ENCODE assay signal across 14 cellular contexts in genomic region chr3:195889843-195890407, GRCh38. TPM values are rescaled to one million over a fixed set of nuclear protein-coding genes. Genes with fewer than 3 reads are reported as not detected.
DNase-seq lines count a peak whose midpoint lies in the region; ATAC-seq, FAIRE-seq and TF ChIP-seq lines count a peak whose summit lies in the region.
"Had no signal": no experiment of that assay in that cellular context is flagged by ENCODE, and none has a peak within 500 bp of the region (broad histone marks: within the 10 kb centered on the region; RNA-seq: fewer than 3 reads in every experiment).

No MANE protein-coding gene starts in this region.

- no peak overlapping the region for H3K4me2 ChIP-seq in mesenchymal stem cell (ENCODE audit: low read length, poor library complexity, severe bottlenecking)
- H3K4me2 ChIP-seq: hepatocyte had no signal

- no peaks in the 10 kb centered on the region for H3K27me3 ChIP-seq in HUES64 (ENCODE audit: insufficient read depth, low read length)
- H3K27me3 ChIP-seq in dorsolateral prefrontal cortex, result no peaks in the 10 kb centered on the region
- no peaks in the 10 kb centered on the region for H3K27me3 ChIP-seq in mesenchymal stem cell (ENCODE audit: control insufficient read depth in 1 of 2, insufficient read depth in 1 of 2, low read length in 2 of 2)
- no peaks in the 10 kb centered on the region for H3K27me3 ChIP-seq in CD8-positive, alpha-beta memory T cell (ENCODE audit: insufficient read depth, low read length, poor library complexity, severe bottlenecking)
- H3K27me3 ChIP-seq: hepatocyte had no signal

- 0 out of 2 replicates have a peak overlapping the region, but pooled peaks have one; percentile 5 for H3K9ac ChIP-seq in HUES64 (ENCODE audit: low read depth, low read length)
- no peak overlapping the region for H3K9ac ChIP-seq in mesenchymal stem cell (ENCODE audit: low read length)

- intact Hi-C loops in dorsolateral prefrontal cortex (cut with DNase I), result loop anchor here in 1 of 2 donors (1.0 kb wide), 1 partner anchor 27 kb away; no protein-coding TSS in a partner anchor

- DNase-seq in dorsolateral prefrontal cortex (peak in 8 of 10 donors; percentile 51 to 81 (median 72)), mesenchymal stem cell (no peak), NCI-H526 (lab: John Stamatoyannopoulos, UW) (no peak), GM12892 (ENCODE audit: insufficient read length) (no peak)
- DNase-seq in stimulated activated naive B cell treated with anti-CD40 and anti-IgM and Interleukin-4, amounts not matched to agents 10 μg/mL and 1 μg/mL and 100 μg/mL, for 72 hours, result no peak
- no peak for DNase-seq in CD8-positive, alpha-beta memory T cell
- DNase-seq: activated CD4-positive, alpha-beta T cell treated with anti-CD3 and anti-CD28 coated beads, Interleukin-2, amount 10 ng/mL, durations not matched to agents 7 days and 5 days; COR-L47; NCI-H1048; T-helper 17 cell had no signal

- no peaks in the 10 kb centered on the region for H3K9me3 ChIP-seq in HUES64 (ENCODE audit: insufficient read depth, low read depth, low read length)
- H3K9me3 ChIP-seq in mesenchymal stem cell (ENCODE audit: control insufficient read depth, low read length), result no peaks in the 10 kb centered on the region
- no peaks in the 10 kb centered on the region for H3K9me3 ChIP-seq in CD8-positive, alpha-beta memory T cell (ENCODE audit: low read length)

- H3K23ac ChIP-seq in mesenchymal stem cell (ENCODE audit: low read length in 2 of 2), result peak overlapping the region in 1 of 2 experiments; percentile 46

- H2BK15ac ChIP-seq in mesenchymal stem cell (ENCODE audit: low read depth, poor library complexity, severe bottlenecking), result peak overlapping the region; percentile 68

- H3K36me3 ChIP-seq in HUES64 (ENCODE audit: insufficient read depth, low read length) (peaks cover 7% of the 10 kb centered on the region), mesenchymal stem cell (ENCODE audit: control insufficient read depth in 1 of 2, insufficient read depth in 2 of 2, low read depth in 1 of 2, low read length in 2 of 2) (peaks cover 6 to 41% of the 10 kb centered on the region in 2 experiments)
- no peaks in the 10 kb centered on the region for H3K36me3 ChIP-seq in CD8-positive, alpha-beta memory T cell (ENCODE audit: insufficient read depth, low read length)

- H3K27ac ChIP-seq in HUES64 (ENCODE audit: low read depth, low read length), result peak overlapping the region; percentile 22; the same call in 1 of the 2 replicates
- peak overlapping the region in 55 of 59 donors; percentile 22 to 98 (median 76) for H3K27ac ChIP-seq in dorsolateral prefrontal cortex
- no peak overlapping the region for H3K27ac ChIP-seq in mesenchymal stem cell (ENCODE audit: low read length, poor library complexity, severe bottlenecking)
- no peak overlapping the region for H3K27ac ChIP-seq in CD8-positive, alpha-beta memory T cell (ENCODE audit: low read depth, low read length)
- H3K27ac ChIP-seq: hepatocyte had no signal

- CTCF ChIA-PET in CD8-positive, alpha-beta memory T cell (lab: Charles Lee), result interaction anchor here (1.0 to 11.1 kb wide), 4 partner anchors 24 to 39 kb away, joined by 3 to 176 read pairs (median 5); no protein-coding TSS in a partner anchor

- peak overlapping the region in 1 of 2 experiments; percentile 18 for H3K14ac ChIP-seq in mesenchymal stem cell (ENCODE audit: low read length in 2 of 2)

- no peak for FAIRE-seq in GM12892 (lab: Jason Lieb, UNC)

- 42% methylated on average over 10 of the region's 12 CpGs for WGBS in HUES64
- 58% methylated on average over 9 of the region's 12 CpGs for WGBS in mesenchymal stem cell

- peaks cover 63% of the 10 kb centered on the region for H3K79me1 ChIP-seq in mesenchymal stem cell (replicated peaks; ENCODE audit: low read length, poor library complexity, severe bottlenecking)

- no peaks in the 10 kb centered on the region for H3K9me3 Mint-ChIP-seq in stimulated activated naive B cell treated with anti-CD40 and anti-IgM and Interleukin-4, amounts not matched to agents 10 μg/mL and 1 μg/mL and 100 μg/mL, for 72 hours
- no peaks in the 10 kb centered on the region for H3K9me3 Mint-ChIP-seq in CD8-positive, alpha-beta memory T cell
- H3K9me3 Mint-ChIP-seq: activated CD4-positive, alpha-beta T cell treated with anti-CD3 and anti-CD28 coated beads, Interleukin-2, amount 10 ng/mL, durations not matched to agents 7 days and 5 days; activated T-helper 17 cell treated with anti-CD3 and anti-CD28 coated beads, Interleukin-2, amount 50 U/mL, for 72 hours; memory B cell had no signal

- H3K4me3 Mint-ChIP-seq in stimulated activated naive B cell treated with anti-CD40 and anti-IgM and Interleukin-4, amounts not matched to agents 10 μg/mL and 1 μg/mL and 100 μg/mL, for 72 hours, result no peak overlapping the region
- H3K4me3 Mint-ChIP-seq in CD8-positive, alpha-beta memory T cell, result no peak overlapping the region
- H3K4me3 Mint-ChIP-seq: activated CD4-positive, alpha-beta T cell treated with anti-CD3 and anti-CD28 coated beads, Interleukin-2, amount 10 ng/mL, durations not matched to agents 7 days and 5 days; activated T-helper 17 cell treated with anti-CD3 and anti-CD28 coated beads, Interleukin-2, amount 50 U/mL, for 72 hours; memory B cell; T-helper 17 cell had no signal

- no peak overlapping the region for H2BK5ac ChIP-seq in mesenchymal stem cell (ENCODE audit: low read depth, low read length, poor library complexity, severe bottlenecking)

- no peak overlapping the region for H2AFZ ChIP-seq in mesenchymal stem cell (ENCODE audit: low read depth, low read length)
- H2AFZ ChIP-seq: hepatocyte had no signal

- H3K4me3 ChIP-seq in HUES64 (ENCODE audit: low read length) (no peak overlapping the region), dorsolateral prefrontal cortex (peak overlapping the region in 44 of 59 donors; percentile 1 to 93 (median 73)), mesenchymal stem cell (ENCODE audit: insufficient read depth in 1 of 2, low read depth in 1 of 2, low read length in 2 of 2) (no peak overlapping the region)
- H3K4me3 ChIP-seq in CD8-positive, alpha-beta memory T cell (ENCODE audit: low read length), result no peak overlapping the region
- H3K4me3 ChIP-seq: hepatocyte had no signal

- TF ChIP-seq POLR2A in GM12892 (IDR thresholded peaks at IDR 0.05; ENCODE audit: low read depth, low read length), result no peak

- H2BK120ac ChIP-seq in mesenchymal stem cell (ENCODE audit: low read depth, low read length), result no peak overlapping the region

- no peak for ATAC-seq in stimulated activated naive B cell treated with anti-CD40 and anti-IgM and Interleukin-4, amounts not matched to agents 10 μg/mL and 1 μg/mL and 100 μg/mL, for 72 hours (replicated peaks)
- ATAC-seq: activated T-helper 17 cell treated with anti-CD3 and anti-CD28 coated beads, Interleukin-2, amount 50 U/mL, for 72 hours; T-helper 17 cell had no signal

- no peak overlapping the region for H2BK12ac ChIP-seq in mesenchymal stem cell (ENCODE audit: low read length in 2 of 2)

- POLR2A ChIA-PET in CD8-positive, alpha-beta memory T cell (lab: Charles Lee), result no interaction called here

- H3K4ac ChIP-seq in mesenchymal stem cell (ENCODE audit: low read depth in 1 of 2, low read length in 2 of 2), result peak overlapping the region; percentile 41 to 45

- H3K4me1 ChIP-seq in HUES64 (ENCODE audit: insufficient read depth, low read length) (peaks cover 44% of the 10 kb centered on the region), mesenchymal stem cell (ENCODE audit: control insufficient read depth, insufficient read depth, low read depth, low read length) (peaks cover 43% of the 10 kb centered on the region)
- peaks cover 11% of the 10 kb centered on the region for H3K4me1 ChIP-seq in CD8-positive, alpha-beta memory T cell (ENCODE audit: insufficient read depth, low read length)

- peak overlapping the region; percentile 9 for H3K27ac Mint-ChIP-seq in stimulated activated naive B cell treated with anti-CD40 and anti-IgM and Interleukin-4, amounts not matched to agents 10 μg/mL and 1 μg/mL and 100 μg/mL, for 72 hours
- H3K27ac Mint-ChIP-seq in CD8-positive, alpha-beta memory T cell, result peak overlapping the region in 1 of 8 donors; percentile 69
- H3K27ac Mint-ChIP-seq: activated CD4-positive, alpha-beta T cell treated with anti-CD3 and anti-CD28 coated beads, Interleukin-2, amount 10 ng/mL, durations not matched to agents 7 days and 5 days; activated T-helper 17 cell treated with anti-CD3 and anti-CD28 coated beads, Interleukin-2, amount 50 U/mL, for 72 hours; memory B cell; T-helper 17 cell had no signal

- H4K91ac ChIP-seq in mesenchymal stem cell (ENCODE audit: low read length), result peak overlapping the region; percentile 35

- TF ChIP-seq CTCF in dorsolateral prefrontal cortex (IDR thresholded peaks at IDR 0.05 in 54 of 56, conservative IDR thresholded peaks at IDR 0.05 in 2 of 56; ENCODE audit: low read depth in 1 of 56, partially characterized antibody in 56 of 56), result peak in 9 of 56 donors; percentile 2 to 23 (median 12)

- H3K18ac ChIP-seq in mesenchymal stem cell (ENCODE audit: low read depth in 1 of 2, low read length in 2 of 2), result peak overlapping the region in 1 of 2 experiments; percentile 24

- peaks cover 15 to 34% of the 10 kb centered on the region in 2 donors for H3K4me1 Mint-ChIP-seq in stimulated activated naive B cell treated with anti-CD40 and anti-IgM and Interleukin-4, amounts not matched to agents 10 μg/mL and 1 μg/mL and 100 μg/mL, for 72 hours
- H3K4me1 Mint-ChIP-seq in CD8-positive, alpha-beta memory T cell, result peaks cover 8 to 17% (median 16%) of the 10 kb centered on the region in 3 donors

- H3K27me3 Mint-ChIP-seq in stimulated activated naive B cell treated with anti-CD40 and anti-IgM and Interleukin-4, amounts not matched to agents 10 μg/mL and 1 μg/mL and 100 μg/mL, for 72 hours, result no peaks in the 10 kb centered on the region
- H3K27me3 Mint-ChIP-seq in CD8-positive, alpha-beta memory T cell, result no peaks in the 10 kb centered on the region
- H3K27me3 Mint-ChIP-seq: activated CD4-positive, alpha-beta T cell treated with anti-CD3 and anti-CD28 coated beads, Interleukin-2, amount 10 ng/mL, durations not matched to agents 7 days and 5 days; activated T-helper 17 cell treated with anti-CD3 and anti-CD28 coated beads, Interleukin-2, amount 50 U/mL, for 72 hours; memory B cell; T-helper 17 cell had no signal

- peaks cover 10 to 16% of the 10 kb centered on the region in 2 donors for H3K36me3 Mint-ChIP-seq in stimulated activated naive B cell treated with anti-CD40 and anti-IgM and Interleukin-4, amounts not matched to agents 10 μg/mL and 1 μg/mL and 100 μg/mL, for 72 hours
- H3K36me3 Mint-ChIP-seq in CD8-positive, alpha-beta memory T cell, result peaks cover 0 to 43% (median 0%) of the 10 kb centered on the region in 3 donors

- no peak overlapping the region for H2AK5ac ChIP-seq in mesenchymal stem cell (ENCODE audit: low read length, severe bottlenecking)

- peak overlapping the region; percentile 79 for H4K8ac ChIP-seq in mesenchymal stem cell (ENCODE audit: low read length)

RNA-seq across cellular contexts. Expression of gene TNK2, which starts 18.4 kb away (rescaled TPM):
- polyA plus RNA-seq in HUES64 (2013, experiment 1 of 2), result 14.5 TPM
- polyA plus RNA-seq in HUES64 (2013, experiment 2 of 2), result 14.1 TPM
- 100 to 1,000 TPM; 167 to 402 (median 279) TPM for total RNA-seq in dorsolateral prefrontal cortex
- 11.7 TPM for polyA plus RNA-seq in mesenchymal stem cell (2013, experiment 1 of 2)
- polyA plus RNA-seq in mesenchymal stem cell (2013, experiment 2 of 2), result 11.4 TPM
- 10 to 100 TPM; 71.4 to 74.5 TPM for total RNA-seq in CD8-positive, alpha-beta memory T cell
- 4.7 TPM for polyA plus RNA-seq in CD8-positive, alpha-beta memory T cell
- polyA plus RNA-seq in GM12892 (2012; ENCODE audit: missing spikeins), result 9.3 TPM

Comparison
In these comparisons a context has a peak if more than half of its experiments do, and no peak if none do; other contexts are left out.
1. H3K27ac ChIP-seq: peak in HUES64 (single experiment) and dorsolateral prefrontal cortex (55 of 59); none in mesenchymal stem cell (single experiment) and CD8-positive, alpha-beta memory T cell (single experiment).
2. H3K4me3 ChIP-seq: peak in dorsolateral prefrontal cortex (44 of 59); none in HUES64 (single experiment), mesenchymal stem cell (0 of 2) and CD8-positive, alpha-beta memory T cell (single experiment).
3. DNase-seq: peak in dorsolateral prefrontal cortex (8 of 10); none in mesenchymal stem cell (single experiment), stimulated activated naive B cell treated with anti-CD40 and anti-IgM and Interleukin-4, amounts not matched to agents 10 μg/mL and 1 μg/mL and 100 μg/mL, for 72 hours (single experiment), NCI-H526 (0 of 2), CD8-positive, alpha-beta memory T cell (0 of 5) and GM12892 (single experiment).